In genomic region chr6:11791354-11792107, GRCh38 we compare ENCODE assay signal across 1 cellular context.
TF ChIP-seq lines count a peak whose summit lies in the region.

No MANE protein-coding gene starts in this region.

TF ChIP-seq in K562, 482 proteins besides CTCF, POLR2A, EP300 and RAD21:
- TF ChIP-seq ZNF384 (IDR thresholded peaks at IDR 0.05; ENCODE audit: low read depth, low read length) (no peak), FIP1L1 (IDR thresholded peaks at IDR 0.05; ENCODE audit: low read depth, low read length, poor library complexity, severe bottlenecking) (no peak), MAFG (tag; conservative IDR thresholded peaks at IDR 0.05) (0 out of 2 replicates have a peak, but pooled peaks have one; percentile 33), ZNF316 (IDR thresholded peaks at IDR 0.05) (peak; percentile 86), SMARCB1 (IDR thresholded peaks at IDR 0.05; ENCODE audit: insufficient read length, low read depth) (no peak), GTF2B (IDR thresholded peaks at IDR 0.05; ENCODE audit: extremely low read depth, insufficient read length) (no peak), ZBTB5 (IDR thresholded peaks at IDR 0.05) (no peak), C11orf30 (IDR thresholded peaks at IDR 0.05; ENCODE audit: low read depth) (peak; percentile 60), HLTF (IDR thresholded peaks at IDR 0.05) (no peak)
